In the genomic region with DNA sequence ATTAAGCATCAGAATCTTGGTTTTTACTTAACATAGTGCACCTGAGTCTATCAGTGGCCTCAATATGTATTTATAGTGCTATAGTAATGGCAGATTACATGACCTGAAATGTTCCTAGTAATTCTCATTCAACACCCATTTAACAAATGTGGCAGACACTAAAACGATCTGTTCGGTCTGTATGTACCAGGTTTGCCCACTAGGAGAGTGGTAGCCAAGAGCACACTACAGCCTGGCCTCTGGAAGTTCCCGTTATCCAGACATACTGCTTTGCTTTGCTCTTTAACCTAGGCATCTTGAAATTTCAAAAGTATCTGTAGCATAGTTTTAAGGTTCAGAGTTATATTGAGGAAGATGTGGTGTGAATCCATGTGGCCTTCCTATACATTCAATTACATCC, we compare ENCODE assay signal across 16 cellular contexts.
"Had no signal": no experiment of that assay in that cellular context is flagged by ENCODE, and none has a peak within 500 bp of the region (broad histone marks: within the 10 kb centered on the region; RNA-seq: fewer than 3 reads in every experiment).

No MANE protein-coding gene starts in this region.

- H3K4me1 ChIP-seq: adrenal gland, gastroesophageal sphincter, right atrium auricular region, tibial artery had no signal

- H3K9me3 Mint-ChIP-seq: activated CD4-positive, alpha-beta memory T cell treated with anti-CD3 and anti-CD28 coated beads, Interleukin-2, amount 10 ng/mL, durations not matched to agents 7 days and 5 days; activated naive CD4-positive, alpha-beta T cell treated with anti-CD3 and anti-CD28 coated beads, Interleukin-2, amount 50 U/mL, for 24 hours had no signal

- H3K9me3 ChIP-seq: adrenal gland, gastroesophageal sphincter, right atrium auricular region, tibial artery had no signal

- H3K36me3 Mint-ChIP-seq: activated naive CD4-positive, alpha-beta T cell treated with anti-CD3 and anti-CD28 coated beads, Interleukin-2, amount 50 U/mL, for 24 hours; natural killer cell treated with Interleukin-12 subunit alpha and Interleukin-12 subunit beta and Interleukin-15 and Interleukin-18, amount 100 ng/mL, for 72 hours had no signal

- DNase-seq: activated CD4-positive, alpha-beta memory T cell treated with anti-CD3 and anti-CD28 coated beads, Interleukin-2, amount 10 ng/mL, durations not matched to agents 7 days and 5 days; activated CD4-positive, alpha-beta T cell treated with anti-CD3 and anti-CD28 coated beads for 4 hours; activated effector memory CD4-positive, alpha-beta T cell treated with anti-CD3 and anti-CD28 coated beads, Interleukin-2, amount 50 U/mL, for 16 hours; activated T-cell treated with anti-CD3 and anti-CD28 coated beads, Interleukin-2, amount 50 U/mL, for 48 hours; adrenal gland; erythroblast; kidney glomerular epithelial cell; occipital lobe; stimulated activated CD4-positive, alpha-beta T cell treated with anti-CD3 and anti-CD28 coated beads, Interleukin-15, amount 100 ng/mL, for 24 hours; stimulated activated CD4-positive, alpha-beta T cell treated with anti-CD3 and anti-CD28 coated beads, Interleukin-4, amount 100 ng/mL, for 1 hour; stimulated activated naive CD4-positive, alpha-beta T cell; tibial artery had no signal

- H3K27ac Mint-ChIP-seq: activated CD4-positive, alpha-beta memory T cell treated with anti-CD3 and anti-CD28 coated beads, Interleukin-2, amount 10 ng/mL, durations not matched to agents 7 days and 5 days; activated naive CD4-positive, alpha-beta T cell treated with anti-CD3 and anti-CD28 coated beads, Interleukin-2, amount 50 U/mL, for 24 hours; natural killer cell treated with Interleukin-12 subunit alpha and Interleukin-12 subunit beta and Interleukin-15 and Interleukin-18, amount 100 ng/mL, for 72 hours had no signal

- H3K4me3 Mint-ChIP-seq: activated CD4-positive, alpha-beta memory T cell treated with anti-CD3 and anti-CD28 coated beads, Interleukin-2, amount 10 ng/mL, durations not matched to agents 7 days and 5 days; activated naive CD4-positive, alpha-beta T cell treated with anti-CD3 and anti-CD28 coated beads, Interleukin-2, amount 50 U/mL, for 24 hours; natural killer cell treated with Interleukin-12 subunit alpha and Interleukin-12 subunit beta and Interleukin-15 and Interleukin-18, amount 100 ng/mL, for 72 hours had no signal

- H3K36me3 ChIP-seq: adrenal gland, gastroesophageal sphincter, right atrium auricular region, tibial artery had no signal

- ATAC-seq: gastroesophageal sphincter; natural killer cell treated with Interleukin-12 subunit alpha and Interleukin-12 subunit beta and Interleukin-15 and Interleukin-18, amount 100 ng/mL, for 72 hours had no signal

- H3K27me3 ChIP-seq: adrenal gland, gastroesophageal sphincter, right atrium auricular region, tibial artery had no signal

- H3K27ac ChIP-seq: adrenal gland, gastroesophageal sphincter, right atrium auricular region, tibial artery had no signal

- H3K4me3 ChIP-seq: adrenal gland, gastroesophageal sphincter, right atrium auricular region, tibial artery had no signal

- H3K27me3 Mint-ChIP-seq: activated CD4-positive, alpha-beta memory T cell treated with anti-CD3 and anti-CD28 coated beads, Interleukin-2, amount 10 ng/mL, durations not matched to agents 7 days and 5 days; activated naive CD4-positive, alpha-beta T cell treated with anti-CD3 and anti-CD28 coated beads, Interleukin-2, amount 50 U/mL, for 24 hours; natural killer cell treated with Interleukin-12 subunit alpha and Interleukin-12 subunit beta and Interleukin-15 and Interleukin-18, amount 100 ng/mL, for 72 hours had no signal

- H3K4me1 Mint-ChIP-seq: activated CD4-positive, alpha-beta memory T cell treated with anti-CD3 and anti-CD28 coated beads, Interleukin-2, amount 10 ng/mL, durations not matched to agents 7 days and 5 days; activated naive CD4-positive, alpha-beta T cell treated with anti-CD3 and anti-CD28 coated beads, Interleukin-2, amount 50 U/mL, for 24 hours had no signal
